ENCODE assay signal across 14 cellular contexts in the genomic region with DNA sequence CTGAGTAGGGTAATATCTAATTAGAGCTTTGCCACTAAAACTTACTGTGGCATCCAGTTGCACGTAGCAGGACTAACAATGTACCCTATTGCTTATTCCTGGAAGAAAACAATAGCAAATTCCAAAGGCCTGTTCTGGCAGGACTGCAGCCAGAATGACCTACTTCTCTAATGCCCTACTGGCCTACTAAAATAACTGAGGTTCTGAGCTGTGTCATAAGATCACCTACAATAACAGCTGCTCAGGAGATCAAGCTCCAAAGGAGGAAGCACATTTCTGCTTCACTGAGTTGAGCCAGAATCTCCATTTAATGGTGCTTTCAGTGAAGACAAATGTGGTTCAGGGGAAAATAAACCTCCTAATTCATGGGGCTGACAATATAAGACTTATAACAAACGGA. TPM values are rescaled to one million over a fixed set of nuclear protein-coding genes. Genes with fewer than 3 reads are reported as not detected.
DNase-seq lines count a peak whose midpoint lies in the region; ATAC-seq and TF ChIP-seq lines count a peak whose summit lies in the region.
"Had no signal": no experiment of that assay in that cellular context is flagged by ENCODE, and none has a peak within 500 bp of the region (broad histone marks: within the 10 kb centered on the region; RNA-seq: fewer than 3 reads in every experiment).

No MANE protein-coding gene starts in this region.

- no peaks in the 10 kb centered on the region; the same call in none of the 2 replicates for H3K4me1 ChIP-seq in Panc1 (ENCODE audit: control insufficient read depth, insufficient read depth, low read length)
- peaks cover 41 to 47% of the 10 kb centered on the region in 2 experiments for H3K4me1 ChIP-seq in neutrophil (ENCODE audit: control insufficient read depth in 1 of 2, insufficient read depth in 1 of 2, low read depth in 1 of 2, low read length in 1 of 2)
- no peaks in the 10 kb centered on the region for H3K4me1 ChIP-seq in ascending aorta
- H3K4me1 ChIP-seq in CD8-positive, alpha-beta T cell (ENCODE audit: insufficient read depth, low read length) = no peaks in the 10 kb centered on the region

- intact Hi-C loops in Panc1 (cut with micrococcal nuclease; ENCODE audit: unreplicated experiment) (no loop called here), ascending aorta (cut with DNase I) (no loop called here)
- intact Hi-C loops in CD8-positive, alpha-beta T cell (cut with DNase I, micrococcal nuclease) = no loop called here

- no peaks in the 10 kb centered on the region for H3K27me3 ChIP-seq in Panc1 (ENCODE audit: control insufficient read depth, insufficient read depth, low read length)
- no peaks in the 10 kb centered on the region for H3K27me3 ChIP-seq in neutrophil
- no peaks in the 10 kb centered on the region for H3K27me3 ChIP-seq in ascending aorta
- no peaks in the 10 kb centered on the region for H3K27me3 ChIP-seq in CD8-positive, alpha-beta T cell (ENCODE audit: insufficient read depth, low read length)
- H3K27me3 ChIP-seq: cardiac muscle cell had no signal

- DNase-seq in G401 (ENCODE audit: low spot score) = peak; percentile 7
- DNase-seq in Panc1 (ENCODE audit: low read depth, low spot score) = no peak
- DNase-seq in epidermal melanocyte (ENCODE audit: insufficient read length, low spot score) = peak; percentile 23
- no peak for DNase-seq in ascending aorta (ENCODE audit: low spot score in 2 of 2)
- DNase-seq in CD8-positive, alpha-beta T cell = no peak
- DNase-seq: activated CD8-positive, alpha-beta memory T cell treated with anti-CD3 and anti-CD28 coated beads, Interleukin-2, amount 50 U/mL, for 48 hours; CD8-positive, alpha-beta memory T cell; NCI-H524 treated with DMSO at 0.1 percent for 48 hours; T-helper 2 cell had no signal

- CTCF ChIA-PET in Panc1 (lab: Charles Lee) = no interaction called here
- CTCF ChIA-PET in CD8-positive, alpha-beta T cell (lab: Charles Lee) = no interaction called here

- no peaks in the 10 kb centered on the region for H3K9me3 Mint-ChIP-seq in CD8-positive, alpha-beta T cell
- H3K9me3 Mint-ChIP-seq: stimulated activated naive CD8-positive, alpha-beta T cell treated with anti-CD3 and anti-CD28 coated beads, Interleukin-15, Interleukin-2, amounts not matched to agents 100 ng/mL and 50 ng/mL, for 24 hours had no signal

- no peak for TF ChIP-seq CTCF in Panc1 (IDR thresholded peaks at IDR 0.05)
- TF ChIP-seq CTCF in neutrophil (IDR thresholded peaks at IDR 0.05) = no peak
- no peak for TF ChIP-seq CTCF in ascending aorta (IDR thresholded peaks at IDR 0.05)
- no peak for TF ChIP-seq CTCF in CD8-positive, alpha-beta T cell (IDR thresholded peaks at IDR 0.05)

- in situ Hi-C loops in G401 (cut with HindIII; ENCODE audit: low sequenced_read_pairs) = no loop called here
- in situ Hi-C loops in Panc1 (cut with HindIII; ENCODE audit: low pct_unique_long_range_greater_than_20kb, low sequenced_read_pairs) = no loop called here

- H3K36me3 Mint-ChIP-seq in CD8-positive, alpha-beta T cell = no peaks in the 10 kb centered on the region
- H3K36me3 Mint-ChIP-seq: CD8-positive, alpha-beta memory T cell had no signal

- ATAC-seq in Panc1 (peak; percentile 77), HG03432 (IDR thresholded peaks at IDR 0.05; ENCODE audit: unreplicated experiment) (no peak), HG03439 (IDR thresholded peaks at IDR 0.05; ENCODE audit: unreplicated experiment) (no peak)
- ATAC-seq in CD8-positive, alpha-beta T cell = no peak

- no peak overlapping the region for H3K27ac Mint-ChIP-seq in CD8-positive, alpha-beta T cell
- H3K27ac Mint-ChIP-seq: CD8-positive, alpha-beta memory T cell; stimulated activated naive CD8-positive, alpha-beta T cell treated with anti-CD3 and anti-CD28 coated beads, Interleukin-15, Interleukin-2, amounts not matched to agents 100 ng/mL and 50 ng/mL, for 24 hours had no signal

- H3K4me3 ChIP-seq in Panc1 (ENCODE audit: low read depth in 2 of 2, low read length in 2 of 2) = no peak overlapping the region
- H3K4me3 ChIP-seq in neutrophil (ENCODE audit: low read depth in 1 of 2, low read length in 1 of 2) = no peak overlapping the region
- H3K4me3 ChIP-seq in ascending aorta = no peak overlapping the region
- no peak overlapping the region for H3K4me3 ChIP-seq in CD8-positive, alpha-beta T cell (ENCODE audit: low read depth, low read length)
- H3K4me3 ChIP-seq: cardiac muscle cell had no signal

- POLR2A ChIA-PET in Panc1 (lab: Charles Lee) = no interaction called here
- POLR2A ChIA-PET in CD8-positive, alpha-beta T cell (lab: Charles Lee) = interaction anchor here (0.6 kb wide), 1 partner anchor 718 kb away, joined by 4 read pairs; no protein-coding TSS in a partner anchor

- no peaks in the 10 kb centered on the region for H3K27me3 Mint-ChIP-seq in CD8-positive, alpha-beta T cell (ENCODE audit: low read depth)
- H3K27me3 Mint-ChIP-seq: CD8-positive, alpha-beta memory T cell had no signal

- H3K9me3 ChIP-seq in Panc1 (ENCODE audit: control insufficient read depth, insufficient read depth, low read depth, low read length) (no peaks in the 10 kb centered on the region), neutrophil (no peaks in the 10 kb centered on the region), ascending aorta (no peaks in the 10 kb centered on the region)
- H3K9me3 ChIP-seq in CD8-positive, alpha-beta T cell (ENCODE audit: low read length) = no peaks in the 10 kb centered on the region

- BruUV-seq in Panc1 (replicated peaks; lab: Mats Ljungman, UMichigan) = no TSS peak

- H3K36me3 ChIP-seq in Panc1 (ENCODE audit: control insufficient read depth, insufficient read depth, low read length) (no peaks in the 10 kb centered on the region), neutrophil (no peaks in the 10 kb centered on the region), ascending aorta (no peaks in the 10 kb centered on the region)
- H3K36me3 ChIP-seq in CD8-positive, alpha-beta T cell (ENCODE audit: insufficient read depth, low read length) = no peaks in the 10 kb centered on the region
- H3K36me3 ChIP-seq: cardiac muscle cell had no signal

- peak overlapping the region; percentile 71 for H3K27ac ChIP-seq in Panc1 (ENCODE audit: low read length)
- peak overlapping the region; percentile 23 for H3K27ac ChIP-seq in neutrophil
- no peak overlapping the region for H3K27ac ChIP-seq in ascending aorta
- H3K27ac ChIP-seq in CD8-positive, alpha-beta T cell (ENCODE audit: low read depth, low read length) = no peak overlapping the region
- H3K27ac ChIP-seq: cardiac muscle cell had no signal

- no peaks in the 10 kb centered on the region for H3K4me1 Mint-ChIP-seq in CD8-positive, alpha-beta T cell (ENCODE audit: low read depth)
- H3K4me1 Mint-ChIP-seq: CD8-positive, alpha-beta memory T cell had no signal

- no peak overlapping the region for H3K4me3 Mint-ChIP-seq in CD8-positive, alpha-beta T cell
- H3K4me3 Mint-ChIP-seq: CD8-positive, alpha-beta memory T cell; stimulated activated naive CD8-positive, alpha-beta T cell treated with anti-CD3 and anti-CD28 coated beads, Interleukin-15, Interleukin-2, amounts not matched to agents 100 ng/mL and 50 ng/mL, for 24 hours had no signal

RNA-seq across cellular contexts. Expression of a gene that starts 42.2 kb away (rescaled TPM):
- not detected in 2 replicates for total RNA-seq in G401 (2014; rRNA removed; shearing (Covaris generic))
- total RNA-seq in Panc1 (2021; ENCODE audit: unreplicated experiment) (0.82 TPM), ascending aorta (not detected)
- polyA plus RNA-seq in Panc1 (2012; ENCODE audit: insufficient read length) = 1.4 TPM
- 1 to 10 TPM; 1.4 to 1.5 TPM for total RNA-seq in CD8-positive, alpha-beta T cell
- total RNA-seq: cardiac muscle cell had no signal
- polyA plus RNA-seq: cardiac muscle cell; CD8-positive, alpha-beta memory T cell had no signal

Comparison
In these comparisons a context has a peak if more than half of its experiments do, and no peak if none do; other contexts are left out.
1. DNase-seq: peak in G401 (single experiment) and epidermal melanocyte (single experiment); none in Panc1 (single experiment), ascending aorta (0 of 2) and CD8-positive, alpha-beta T cell (0 of 7).
2. H3K27ac ChIP-seq: peak in Panc1 (single experiment) and neutrophil (single experiment); none in ascending aorta (0 of 2) and CD8-positive, alpha-beta T cell (single experiment).